Comparison of ENCODE assay signal across 18 cellular contexts in genomic region chr12:130959632-130960031, GRCh38. TPM values are rescaled to one million over a fixed set of nuclear protein-coding genes. Genes with fewer than 3 reads are reported as not detected.
DNase-seq lines count a peak whose midpoint lies in the region; ATAC-seq and TF ChIP-seq lines count a peak whose summit lies in the region.
"Had no signal": no experiment of that assay in that cellular context is flagged by ENCODE, and none has a peak within 500 bp of the region (broad histone marks: within the 10 kb centered on the region; RNA-seq: fewer than 3 reads in every experiment).

No MANE protein-coding gene starts in this region.

- H3K27me3 ChIP-seq in right atrium auricular region (no peaks in the 10 kb centered on the region), right cardiac atrium (ENCODE audit: control insufficient read depth, insufficient read depth) (no peaks in the 10 kb centered on the region), esophagus muscularis mucosa (no peaks in the 10 kb centered on the region), rectal smooth muscle tissue (ENCODE audit: control insufficient read depth, insufficient read depth, low read length) (no peaks in the 10 kb centered on the region)

- H3K27ac Mint-ChIP-seq in nephron progenitor cell = no peak overlapping the region
- H3K27ac Mint-ChIP-seq: CD8-positive, alpha-beta T cell; GM23338; HFFc6 had no signal

- H3K27ac ChIP-seq in right atrium auricular region = peak overlapping the region; percentile 80 to 90
- no peak overlapping the region for H3K27ac ChIP-seq in right cardiac atrium (ENCODE audit: low read length)
- H3K27ac ChIP-seq in esophagus muscularis mucosa (replicated peaks in 1 of 4) = peak overlapping the region; percentile 19 to 48 (median 37)
- H3K27ac ChIP-seq in rectal smooth muscle tissue (ENCODE audit: low read depth, low read length) = peak overlapping the region; percentile 52
- H3K27ac ChIP-seq: BLaER1 had no signal

- DNase-seq in right atrium auricular region (ENCODE audit: low spot score) (no peak), right cardiac atrium (no peak), esophagus muscularis mucosa (ENCODE audit: extremely low spot score) (peak; percentile 75), nephron progenitor cell (no peak)
- DNase-seq: 8988T; Calu3; CD8-positive, alpha-beta T cell; DMS79 treated with DMSO at 0.1 percent for 48 hours; GF-D8; HFFc6 had no signal

- no peak overlapping the region for H3K9ac ChIP-seq in rectal smooth muscle tissue (ENCODE audit: low read length)
- H3K9ac ChIP-seq: BLaER1 had no signal

- H3K36me3 ChIP-seq in right atrium auricular region = peaks cover 37% of the 10 kb centered on the region
- peaks cover 0 to 10% (median 1%) of the 10 kb centered on the region in 4 donors for H3K36me3 ChIP-seq in esophagus muscularis mucosa
- no peaks in the 10 kb centered on the region for H3K36me3 ChIP-seq in rectal smooth muscle tissue (ENCODE audit: control insufficient read depth, insufficient read depth, low read length)
- H3K36me3 ChIP-seq: BLaER1 had no signal

- H3K4me3 Mint-ChIP-seq in nephron progenitor cell = no peak overlapping the region
- H3K4me3 Mint-ChIP-seq: CD8-positive, alpha-beta T cell; GM23338; HFFc6 had no signal

- TF ChIP-seq EP300 in esophagus muscularis mucosa (IDR thresholded peaks at IDR 0.05) = no peak

- no peaks in the 10 kb centered on the region for H3K9me3 Mint-ChIP-seq in nephron progenitor cell
- H3K9me3 Mint-ChIP-seq: CD8-positive, alpha-beta T cell; GM23338 had no signal

- intact Hi-C loops in right cardiac atrium (cut with DNase I) = no loop called here
- intact Hi-C loops in esophagus muscularis mucosa (cut with DNase I) = no loop called here

- peaks cover 0 to 63% of the 10 kb centered on the region in 2 donors for H3K4me1 ChIP-seq in right atrium auricular region
- peaks cover 2% of the 10 kb centered on the region for H3K4me1 ChIP-seq in right cardiac atrium (ENCODE audit: control insufficient read depth, insufficient read depth, low read length)
- H3K4me1 ChIP-seq in esophagus muscularis mucosa = peaks cover 32 to 72% (median 56%) of the 10 kb centered on the region in 4 donors
- peaks cover 15% of the 10 kb centered on the region for H3K4me1 ChIP-seq in rectal smooth muscle tissue (ENCODE audit: control insufficient read depth, insufficient read depth, low read length)

- TF ChIP-seq CTCF in right atrium auricular region (IDR thresholded peaks at IDR 0.05) (no peak), esophagus muscularis mucosa (IDR thresholded peaks at IDR 0.05) (no peak), nephron progenitor cell (IDR thresholded peaks at IDR 0.05) (no peak)

- H3K36me3 Mint-ChIP-seq in nephron progenitor cell (ENCODE audit: low read depth) = no peaks in the 10 kb centered on the region
- H3K36me3 Mint-ChIP-seq: CD8-positive, alpha-beta T cell had no signal

- 67% methylated on average over 8 of the region's 8 CpGs for WGBS in right cardiac atrium
- 81% methylated on average over 8 of the region's 8 CpGs for WGBS in esophagus muscularis mucosa

- H3K27me3 Mint-ChIP-seq in nephron progenitor cell (ENCODE audit: low read depth, poor library complexity) = peaks cover 2% of the 10 kb centered on the region

- TF ChIP-seq POLR2A in esophagus muscularis mucosa (IDR thresholded peaks at IDR 0.05; ENCODE audit: low read depth) = no peak

- no peak for ATAC-seq in right cardiac atrium
- no peak for ATAC-seq in esophagus mucosa
- no peak for ATAC-seq in HG02763 (IDR thresholded peaks at IDR 0.05; ENCODE audit: unreplicated experiment)
- ATAC-seq: CD8-positive, alpha-beta T cell; GM23338; HCT116 had no signal

- peaks cover 46% of the 10 kb centered on the region for H3K4me1 Mint-ChIP-seq in nephron progenitor cell

- no peaks in the 10 kb centered on the region for H3K9me3 ChIP-seq in right atrium auricular region
- H3K9me3 ChIP-seq in right cardiac atrium (ENCODE audit: control insufficient read depth, low read length) = no peaks in the 10 kb centered on the region
- no peaks in the 10 kb centered on the region for H3K9me3 ChIP-seq in esophagus muscularis mucosa
- H3K9me3 ChIP-seq: BLaER1 had no signal

- peak overlapping the region in 1 of 2 donors; percentile 0 for H3K4me3 ChIP-seq in right atrium auricular region
- H3K4me3 ChIP-seq in right cardiac atrium (ENCODE audit: low read length) = no peak overlapping the region
- H3K4me3 ChIP-seq in esophagus muscularis mucosa = no peak overlapping the region
- H3K4me3 ChIP-seq in rectal smooth muscle tissue (ENCODE audit: low read length) = no peak overlapping the region
- H3K4me3 ChIP-seq: BLaER1, GM23338 had no signal

RNA-seq across cellular contexts. Expression of gene ADGRD1, which starts 5.9 kb away (rescaled TPM):
- total RNA-seq in right atrium auricular region = 100 to 1,000 TPM; 120 to 168 TPM
- 100 to 1,000 TPM; 188 to 386 (median 239) TPM for total RNA-seq in right cardiac atrium
- polyA plus RNA-seq in right cardiac atrium = 50.0 TPM
- total RNA-seq in esophagus muscularis mucosa = 10 to 100 TPM; 28.2 to 52.4 (median 41.8) TPM
- 2.5 TPM for total RNA-seq in esophagus mucosa
- total RNA-seq: A673; Calu3; CD8-positive, alpha-beta T cell; HFFc6; HT-29 had no signal
- polyA plus RNA-seq: GM23338 had no signal
